Comparison of ENCODE assay signal across 16 cellular contexts in genomic region chr2:46132996-46133395, GRCh38.
A peak's percentile ranks its signal among the peaks of the same experiment; 100 is the strongest.
DNase-seq lines count a peak whose midpoint lies in the region; ATAC-seq and TF ChIP-seq lines count a peak whose summit lies in the region.
"Had no signal": no experiment of that assay in that cellular context is flagged by ENCODE, and none has a peak within 500 bp of the region (broad histone marks: within the 10 kb centered on the region; RNA-seq: fewer than 3 reads in every experiment).

No MANE protein-coding gene starts in this region.

- H3K4me3 ChIP-seq in heart left ventricle (no peak overlapping the region), coronary artery (no peak overlapping the region), trophoblast cell (ENCODE audit: low read depth, low read length) (no peak overlapping the region)
- H3K4me3 ChIP-seq: A549, GM23338 had no signal

- TF ChIP-seq POLR2A in heart left ventricle (IDR thresholded peaks at IDR 0.05), result no peak

- H3K36me3 ChIP-seq in heart left ventricle (no peaks in the 10 kb centered on the region), trophoblast cell (ENCODE audit: control insufficient read depth in 1 of 2, insufficient read depth in 2 of 2, low read length in 2 of 2) (no peaks in the 10 kb centered on the region)

- H3K9me3 ChIP-seq in heart left ventricle, result no peaks in the 10 kb centered on the region
- peaks cover 1% of the 10 kb centered on the region for H3K9me3 ChIP-seq in trophoblast cell (ENCODE audit: insufficient read depth, low read depth, low read length)
- H3K9me3 ChIP-seq: A549, Caco-2 had no signal

- H3K18ac ChIP-seq in trophoblast cell (ENCODE audit: low read length), result no peak overlapping the region

- H2AK5ac ChIP-seq in trophoblast cell (ENCODE audit: low read length), result no peak overlapping the region

- ATAC-seq in heart left ventricle (peak in 1 of 4 donors; percentile 52), Right ventricle myocardium superior (ENCODE audit: poor library complexity) (no peak), GM21737 (IDR thresholded peaks at IDR 0.05; ENCODE audit: unreplicated experiment) (no peak), HG02973 (IDR thresholded peaks at IDR 0.05; ENCODE audit: unreplicated experiment) (no peak)
- ATAC-seq: A549, GM23338 had no signal

- H3K9ac ChIP-seq in trophoblast cell (ENCODE audit: low read length), result no peak overlapping the region

- peak overlapping the region; percentile 4 for H4K91ac ChIP-seq in trophoblast cell (ENCODE audit: low read depth, low read length)

- H3K4ac ChIP-seq in trophoblast cell (ENCODE audit: low read depth, low read length), result no peak overlapping the region

- peaks cover 2% of the 10 kb centered on the region for H3K79me2 ChIP-seq in trophoblast cell (ENCODE audit: control insufficient read depth, insufficient read depth, low read length, poor library complexity)

- no peak overlapping the region for H3K14ac ChIP-seq in trophoblast cell (ENCODE audit: low read length)

- WGBS in heart left ventricle, 4 donors, result 83 to 93% (median 86%) methylated on average over 8 of the region's 8 CpGs
- WGBS in trophoblast cell (ENCODE audit: extremely low coverage, insufficient coverage, insufficient read length), result no CpG with 5 or more reads among the region's 8 CpGs

- H3K27me3 ChIP-seq in heart left ventricle, result no peaks in the 10 kb centered on the region
- no peaks in the 10 kb centered on the region for H3K27me3 ChIP-seq in trophoblast cell (ENCODE audit: insufficient read depth, low read length)

- no peak overlapping the region for H2AFZ ChIP-seq in trophoblast cell (ENCODE audit: insufficient read depth, low read length, poor library complexity)
- H2AFZ ChIP-seq: GM23338 had no signal

- intact Hi-C loops in heart left ventricle (cut with DNase I) (no loop called here), Right ventricle myocardium superior (cut with DNase I) (loop anchor here (10.0 kb wide), 1 partner anchor 68 kb away; no protein-coding TSS in a partner anchor)

- TF ChIP-seq CTCF in heart left ventricle (IDR thresholded peaks at IDR 0.05) (no peak), coronary artery (IDR thresholded peaks at IDR 0.05) (no peak)

- no peak overlapping the region for H3K4me2 ChIP-seq in trophoblast cell (ENCODE audit: low read length)
- H3K4me2 ChIP-seq: A549, GM23338 had no signal

- no peak overlapping the region for H2BK120ac ChIP-seq in trophoblast cell (ENCODE audit: insufficient read depth, low read length, poor library complexity)

- H3K27ac ChIP-seq in heart left ventricle (peak overlapping the region in 8 of 12 donors; percentile 51 to 87 (median 73)), coronary artery (peak overlapping the region; percentile 55 to 92), trophoblast cell (ENCODE audit: low read depth, low read length) (no peak overlapping the region)
- H3K27ac ChIP-seq: 22Rv1, A549, C4-2B had no signal

- peak overlapping the region; percentile 34 for H2BK12ac ChIP-seq in trophoblast cell (ENCODE audit: low read length)

- H2BK5ac ChIP-seq in trophoblast cell (ENCODE audit: low read depth, low read length, poor library complexity), result no peak overlapping the region

- no peak overlapping the region for H4K8ac ChIP-seq in trophoblast cell (ENCODE audit: low read depth, low read length)

- H3K23ac ChIP-seq in trophoblast cell (ENCODE audit: low read length), result no peak overlapping the region

- H3K4me1 ChIP-seq in heart left ventricle (peaks cover 7 to 41% (median 34%) of the 10 kb centered on the region in 12 donors), trophoblast cell (ENCODE audit: control insufficient read depth in 1 of 2, insufficient read depth in 2 of 2, low read length in 2 of 2) (peaks cover 10 to 16% of the 10 kb centered on the region in 2 experiments)
- H3K4me1 ChIP-seq: A549 had no signal

- H4K12ac ChIP-seq in trophoblast cell (ENCODE audit: low read depth, low read length), result no peak overlapping the region

- peaks cover 17% of the 10 kb centered on the region for H3K79me1 ChIP-seq in trophoblast cell (ENCODE audit: low read length)

- peak in 2 of 5 donors; percentile 40 to 45 for DNase-seq in heart left ventricle
- DNase-seq in Right ventricle myocardium superior, result no peak
- DNase-seq in coronary artery (ENCODE audit: low spot score), result no peak
- no peak for DNase-seq in trophoblast cell
- no peak for DNase-seq in NCI-H2227 (lab: John Stamatoyannopoulos, UW; ENCODE audit: unreplicated experiment)
- DNase-seq: AML-193; Caco-2; CD4-positive, alpha-beta T cell; HCEC 1CT; IMR-90 had no signal
